In genomic region chr9:38025166-38025565, GRCh38 we compare ENCODE assay signal across 1 cellular context.
TF ChIP-seq lines count a peak whose summit lies in the region.

No MANE protein-coding gene starts in this region.

TF ChIP-seq in A549, 52 proteins besides CTCF, POLR2A, EP300 and RAD21 (continued from another document):
- TF ChIP-seq MAX (IDR thresholded peaks at IDR 0.05) (no peak), BCL3 (IDR thresholded peaks at IDR 0.05) (no peak)
